In genomic region chr14:51202914-51203665, GRCh38 we compare ENCODE assay signal across 10 cellular contexts. TPM values are rescaled to one million over a fixed set of nuclear protein-coding genes. Genes with fewer than 3 reads are reported as not detected.
A peak's percentile ranks its signal among the peaks of the same experiment; 100 is the strongest.
DNase-seq lines count a peak whose midpoint lies in the region; ATAC-seq and TF ChIP-seq lines count a peak whose summit lies in the region.
"Had no signal": no experiment of that assay in that cellular context is flagged by ENCODE, and none has a peak within 500 bp of the region (broad histone marks: within the 10 kb centered on the region; RNA-seq: fewer than 3 reads in every experiment).

No MANE protein-coding gene starts in this region.

- H2AK5ac ChIP-seq in mesenchymal stem cell (ENCODE audit: low read length, severe bottlenecking): no peak overlapping the region

- POLR2A ChIA-PET in GM10248 (lab: Yijun Ruan, JAX): no interaction called here

- H2BK5ac ChIP-seq in mesenchymal stem cell (ENCODE audit: low read depth, low read length, poor library complexity, severe bottlenecking): no peak overlapping the region

- H3K4me3 ChIP-seq in mesenchymal stem cell (ENCODE audit: insufficient read depth in 1 of 2, low read depth in 1 of 2, low read length in 2 of 2): no peak overlapping the region

- H3K4ac ChIP-seq in mesenchymal stem cell (ENCODE audit: low read depth in 1 of 2, low read length in 2 of 2): no peak overlapping the region

- H2AFZ ChIP-seq in mesenchymal stem cell (ENCODE audit: low read depth, low read length): no peak overlapping the region

- no peaks in the 10 kb centered on the region for H3K36me3 ChIP-seq in mesenchymal stem cell (ENCODE audit: control insufficient read depth in 1 of 2, insufficient read depth in 2 of 2, low read depth in 1 of 2, low read length in 2 of 2)

- no peak overlapping the region for H2BK15ac ChIP-seq in mesenchymal stem cell (ENCODE audit: low read depth, poor library complexity, severe bottlenecking)

- H2BK120ac ChIP-seq in mesenchymal stem cell (ENCODE audit: low read depth, low read length): no peak overlapping the region

- H3K23ac ChIP-seq in mesenchymal stem cell (ENCODE audit: low read length in 2 of 2): no peak overlapping the region

- CTCF ChIA-PET in GM10248 (lab: Yijun Ruan, JAX): interaction anchor here (0.8 to 3.0 kb wide), 12 partner anchors 10 to 736 kb away, joined by 3 to 11 read pairs (median 4); no protein-coding TSS in a partner anchor

- no peak overlapping the region for H2BK12ac ChIP-seq in mesenchymal stem cell (ENCODE audit: low read length in 2 of 2)

- no peak overlapping the region for H4K8ac ChIP-seq in mesenchymal stem cell (ENCODE audit: low read length)

- peaks cover 13 to 28% of the 10 kb centered on the region in 2 experiments for H3K27me3 ChIP-seq in mesenchymal stem cell (ENCODE audit: control insufficient read depth in 1 of 2, insufficient read depth in 1 of 2, low read length in 2 of 2)

- H3K79me1 ChIP-seq in mesenchymal stem cell (replicated peaks; ENCODE audit: low read length, poor library complexity, severe bottlenecking): no peaks in the 10 kb centered on the region

- peak; percentile 48 for TF ChIP-seq CTCF in GM10248 (IDR thresholded peaks at IDR 0.05; ENCODE audit: control extremely low read depth, extremely low read depth, low read depth, missing control alignments)

- no peak overlapping the region for H4K91ac ChIP-seq in mesenchymal stem cell (ENCODE audit: low read length)

- WGBS in mesenchymal stem cell: 73% methylated on average over 4 of the region's 5 CpGs

- H3K18ac ChIP-seq in mesenchymal stem cell (ENCODE audit: low read depth in 1 of 2, low read length in 2 of 2): no peak overlapping the region

- no peak overlapping the region for H3K9ac ChIP-seq in mesenchymal stem cell (ENCODE audit: low read length)

- H3K4me1 ChIP-seq in mesenchymal stem cell (ENCODE audit: control insufficient read depth, insufficient read depth, low read depth, low read length): no peaks in the 10 kb centered on the region

- no peak overlapping the region for H3K4me2 ChIP-seq in mesenchymal stem cell (ENCODE audit: low read length, poor library complexity, severe bottlenecking)

- no peaks in the 10 kb centered on the region for H3K9me3 ChIP-seq in mesenchymal stem cell (ENCODE audit: control insufficient read depth, low read length)

- peak; percentile 61 for ATAC-seq in GM19328 (IDR thresholded peaks at IDR 0.05; ENCODE audit: unreplicated experiment)
- ATAC-seq in HG02884 (IDR thresholded peaks at IDR 0.05; ENCODE audit: unreplicated experiment): peak; percentile 48
- ATAC-seq in left lobe of liver: no peak
- ATAC-seq: WTC11 had no signal

- peak; percentile 35 for DNase-seq in GM10248 (ENCODE audit: extremely low spot score)
- peak; percentile 54 for DNase-seq in NCI-H69 (lab: John Stamatoyannopoulos, UW)
- DNase-seq in left lobe of liver (ENCODE audit: low spot score): no peak
- no peak for DNase-seq in MV-4-11 (lab: John Stamatoyannopoulos, UW)
- DNase-seq in mesenchymal stem cell: no peak
- no peak for DNase-seq in NCI-H1694 treated with DMSO at 0.1 percent for 48 hours (lab: John Stamatoyannopoulos, UW)
- DNase-seq: kidney glomerular epithelial cell had no signal

- H3K27ac ChIP-seq in mesenchymal stem cell (ENCODE audit: low read length, poor library complexity, severe bottlenecking): no peak overlapping the region

- H3K14ac ChIP-seq in mesenchymal stem cell (ENCODE audit: low read length in 2 of 2): peak overlapping the region in 1 of 2 experiments; percentile 82

RNA-seq across cellular contexts. Expression of gene TMX1, which starts 37.0 kb away (rescaled TPM):
- total RNA-seq in left lobe of liver: 13.3 TPM
- polyA plus RNA-seq in mesenchymal stem cell (2013, experiment 1 of 2): 41.5 TPM
- polyA plus RNA-seq in mesenchymal stem cell (2013, experiment 2 of 2): 48.2 TPM

Comparison
In these comparisons a context has a peak if more than half of its experiments do, and no peak if none do; other contexts are left out.
1. DNase-seq: peak in GM10248 (single experiment) and NCI-H69 (single experiment); none in left lobe of liver (single experiment), MV-4-11 (single experiment), mesenchymal stem cell (single experiment) and NCI-H1694 treated with DMSO at 0.1 percent for 48 hours (single experiment).